ENCODE assay signal across 8 cellular contexts in the genomic region with DNA sequence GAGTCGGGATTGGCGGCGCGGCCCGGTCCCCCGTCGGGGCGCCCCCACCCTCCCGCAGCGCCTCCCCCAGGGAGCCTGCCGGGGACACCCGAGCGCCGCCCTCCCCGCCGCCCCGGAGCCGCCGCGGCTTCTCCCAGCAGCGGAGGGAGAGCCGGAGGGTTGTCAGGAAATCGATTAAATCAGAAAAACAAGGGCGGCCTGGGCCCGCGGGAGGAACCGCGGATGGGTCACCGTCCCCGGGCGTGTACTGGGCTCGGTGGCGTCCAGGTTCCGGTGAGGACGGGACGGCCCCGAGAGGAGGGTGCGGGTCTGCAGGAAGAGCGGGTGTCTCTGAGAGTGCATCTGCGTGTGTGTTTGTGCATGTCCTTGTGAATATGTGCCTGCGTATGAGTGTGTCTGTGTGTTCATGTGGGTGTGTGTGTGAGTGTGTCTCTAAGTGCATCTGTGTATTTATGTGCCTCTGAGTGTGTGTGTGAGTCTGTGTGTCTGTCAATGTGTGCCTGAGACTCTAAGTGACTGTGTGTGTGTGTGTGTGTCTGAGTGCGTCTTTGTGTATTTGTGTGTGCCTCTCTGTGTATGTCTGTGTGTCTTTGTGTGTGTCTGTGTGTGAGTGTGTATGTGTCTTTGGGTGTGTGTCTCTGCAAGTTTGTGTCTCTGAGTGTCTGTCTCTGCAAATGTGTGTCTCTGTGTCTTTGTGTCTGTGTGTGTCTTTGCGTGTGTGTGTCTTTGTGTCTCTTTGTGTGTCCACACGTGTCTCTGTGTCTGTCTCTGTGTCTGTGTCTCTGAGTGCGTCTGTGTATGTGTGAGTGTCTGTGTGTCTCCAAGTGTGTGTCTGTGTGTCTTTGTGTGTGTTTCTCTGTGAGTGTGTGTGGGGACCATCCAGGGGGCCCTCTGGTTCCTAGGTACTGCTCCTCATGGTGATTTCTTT. TPM values are rescaled to one million over a fixed set of nuclear protein-coding genes. Genes with fewer than 3 reads are reported as not detected.
A peak's percentile ranks its signal among the peaks of the same experiment; 100 is the strongest.
DNase-seq lines count a peak whose midpoint lies in the region; ATAC-seq and TF ChIP-seq lines count a peak whose summit lies in the region.

No MANE protein-coding gene starts in this region.

- WGBS in endodermal cell (ENCODE audit: insufficient coverage in 1 of 2, insufficient read length in 1 of 2), 2 experiments, result 6 to 9% methylated on average over 26 to 45 of the region's 45 CpGs

- peak; percentile 57 for DNase-seq in COLO668 (lab: John Stamatoyannopoulos, UW; ENCODE audit: unreplicated experiment)
- peak; percentile 43 for DNase-seq in HK-2 (ENCODE audit: unreplicated experiment)
- DNase-seq in activated CD4-positive, CD25-positive, alpha-beta regulatory T cell treated with anti-CD3 and anti-CD28 coated beads, Interleukin-2, amount 50 U/mL, for 72 hours, result peak; percentile 61
- peak; percentile 73 for DNase-seq in endodermal cell
- DNase-seq in naive thymus-derived CD8-positive, alpha-beta T cell, result peak in 8 of 10 donors; percentile 15 to 42 (median 36)
- no peak for DNase-seq in DMS114 treated with DMSO at 0.1 percent for 48 hours (lab: John Stamatoyannopoulos, UW; ENCODE audit: unreplicated experiment)

- H3K27ac ChIP-seq in endodermal cell (ENCODE audit: low read depth, low read length), result no peak overlapping the region

- peaks cover 4% of the 10 kb centered on the region for H3K9me3 Mint-ChIP-seq in endodermal cell
- peaks cover 0 to 4% (median 3%) of the 10 kb centered on the region in 9 donors for H3K9me3 Mint-ChIP-seq in naive thymus-derived CD8-positive, alpha-beta T cell

- peak overlapping the region; percentile 52 for H3K9ac ChIP-seq in endodermal cell (ENCODE audit: extremely low read depth, low read length, poor library complexity, severe bottlenecking)

- peak; percentile 42 to 48 for ATAC-seq in naive thymus-derived CD8-positive, alpha-beta T cell
- ATAC-seq in HG03108 (IDR thresholded peaks at IDR 0.05; ENCODE audit: unreplicated experiment) (no peak), HG03354 (IDR thresholded peaks at IDR 0.05; ENCODE audit: poor library complexity, severe bottlenecking, unreplicated experiment) (no peak)

- H3K27me3 ChIP-seq in endodermal cell (ENCODE audit: control insufficient read depth, insufficient read depth, low read length, poor library complexity, severe bottlenecking), result no peaks in the 10 kb centered on the region

- H3K27me3 Mint-ChIP-seq in endodermal cell (ENCODE audit: insufficient read depth), result peaks cover 7% of the 10 kb centered on the region
- peaks cover 0 to 5% (median 0%) of the 10 kb centered on the region in 5 donors for H3K27me3 Mint-ChIP-seq in naive thymus-derived CD8-positive, alpha-beta T cell

- peaks cover 14% of the 10 kb centered on the region for H3K4me1 Mint-ChIP-seq in endodermal cell
- H3K4me1 Mint-ChIP-seq in naive thymus-derived CD8-positive, alpha-beta T cell, result peaks cover 0 to 11% (median 8%) of the 10 kb centered on the region in 4 donors

- H3K36me3 ChIP-seq in endodermal cell (ENCODE audit: control insufficient read depth, insufficient read depth, low read length), result no peaks in the 10 kb centered on the region

- no peak overlapping the region for H3K4me3 Mint-ChIP-seq in endodermal cell
- H3K4me3 Mint-ChIP-seq in naive thymus-derived CD8-positive, alpha-beta T cell, result no peak overlapping the region

- H3K9me3 ChIP-seq in endodermal cell (ENCODE audit: control insufficient read depth, low read length), result peaks cover 8% of the 10 kb centered on the region

- POLR2A ChIA-PET in naive thymus-derived CD8-positive, alpha-beta T cell (lab: Charles Lee), result no interaction called here

- no peak overlapping the region for H3K27ac Mint-ChIP-seq in endodermal cell
- no peak overlapping the region for H3K27ac Mint-ChIP-seq in naive thymus-derived CD8-positive, alpha-beta T cell

- H3K36me3 Mint-ChIP-seq in endodermal cell (ENCODE audit: low read depth), result no peaks in the 10 kb centered on the region
- H3K36me3 Mint-ChIP-seq in naive thymus-derived CD8-positive, alpha-beta T cell, result peaks cover 0 to 4% (median 2%) of the 10 kb centered on the region in 3 donors

- H3K4me3 ChIP-seq in endodermal cell (ENCODE audit: low read length), result peak overlapping the region; percentile 93

- H3K4me1 ChIP-seq in endodermal cell (ENCODE audit: control insufficient read depth, insufficient read depth, low read length), result peaks cover 4% of the 10 kb centered on the region

- no peak for TF ChIP-seq CTCF in endodermal cell (conservative IDR thresholded peaks at IDR 0.05)

RNA-seq across cellular contexts. Expression of a gene that starts 1.1 kb away (rescaled TPM):
- total RNA-seq in endodermal cell, result 10 to 100 TPM; 20.4 to 26.9 TPM
- polyA plus RNA-seq in endodermal cell (2013, experiment 1 of 2), result 10.5 TPM
- 10.7 TPM for polyA plus RNA-seq in endodermal cell (2013, experiment 2 of 2)
- 1 to 10 TPM; 1.5 TPM for total RNA-seq in naive thymus-derived CD8-positive, alpha-beta T cell
- 1 to 10 TPM in 2 of 3 donors, under 1 TPM in 1; 0.44 to 1.7 (median 1.2) TPM for polyA plus RNA-seq in naive thymus-derived CD8-positive, alpha-beta T cell

RNA-seq across cellular contexts. Expression of a gene that starts 59.2 kb away (rescaled TPM):
- 10 to 100 TPM; 21.5 to 34.4 TPM for total RNA-seq in endodermal cell
- 14.8 TPM for polyA plus RNA-seq in endodermal cell (2013, experiment 1 of 2)
- 14.2 TPM for polyA plus RNA-seq in endodermal cell (2013, experiment 2 of 2)
- 10 to 100 TPM; 18.7 to 18.9 TPM for total RNA-seq in naive thymus-derived CD8-positive, alpha-beta T cell
- polyA plus RNA-seq in naive thymus-derived CD8-positive, alpha-beta T cell, result 10 to 100 TPM in 2 of 3 donors, 1 to 10 TPM in 1; 8.5 to 14.9 (median 11.0) TPM

Comparison
In these comparisons a context has a peak if more than half of its experiments do, and no peak if none do; other contexts are left out.
1. ATAC-seq: peak in naive thymus-derived CD8-positive, alpha-beta T cell (2 of 2); none in HG03108 (single experiment) and HG03354 (single experiment).
2. RNA of a gene that starts 1.1 kb away (total RNA-seq): 20.4 to 26.9 TPM in endodermal cell; 1.5 TPM in naive thymus-derived CD8-positive, alpha-beta T cell; every median in the first group is over 4 times any median in the second.